Comparison of ENCODE assay signal across 33 cellular contexts in the genomic region with DNA sequence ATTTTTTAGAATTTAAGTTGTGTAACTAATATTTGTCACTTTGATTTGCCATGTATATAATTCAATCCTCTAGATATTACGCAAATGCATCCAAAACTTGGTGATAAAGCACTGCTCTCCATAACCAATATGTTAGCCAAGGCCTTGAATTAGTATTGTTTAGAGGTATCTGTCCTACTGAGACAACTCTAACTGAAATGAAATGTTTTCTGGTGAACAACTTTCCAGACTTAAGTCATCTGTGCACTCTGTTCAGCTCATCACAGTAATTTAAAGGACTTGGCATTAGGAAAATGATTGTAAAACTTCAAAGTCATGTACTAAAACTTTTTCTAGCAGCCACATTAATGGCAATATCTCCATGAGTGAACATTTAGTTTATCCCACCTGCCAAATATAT.
"Had no signal": no experiment of that assay in that cellular context is flagged by ENCODE, and none has a peak within 500 bp of the region (broad histone marks: within the 10 kb centered on the region; RNA-seq: fewer than 3 reads in every experiment).

No MANE protein-coding gene starts in this region.

- H3K36me3 ChIP-seq: ascending aorta, breast epithelium, cardiac muscle cell, colonic mucosa, esophagus squamous epithelium, gastrocnemius medialis, WERI-Rb-1 had no signal

- H3K9me3 Mint-ChIP-seq: activated B cell treated with CpG ODN at 0.5 μM for 24 hours, brain had no signal

- H3K4me1 Mint-ChIP-seq: activated B cell treated with CpG ODN at 0.5 μM for 24 hours; activated CD8-positive, alpha-beta memory T cell treated with anti-CD3 and anti-CD28 coated beads, Interleukin-2, amount 10 ng/mL, durations not matched to agents 7 days and 5 days; activated naive CD8-positive, alpha-beta T cell treated with anti-CD3 and anti-CD28 coated beads, Interleukin-2, amount 10 ng/mL, durations not matched to agents 7 days and 5 days; brain had no signal

- H3K27ac Mint-ChIP-seq: activated B cell treated with CpG ODN at 0.5 μM for 24 hours; activated CD8-positive, alpha-beta memory T cell treated with anti-CD3 and anti-CD28 coated beads, Interleukin-2, amount 10 ng/mL, durations not matched to agents 7 days and 5 days; activated CD8-positive, alpha-beta T cell treated with anti-CD3 and anti-CD28 coated beads, Interleukin-2, amount 10 ng/mL, durations not matched to agents 7 days and 5 days; activated naive CD4-positive, alpha-beta T cell treated with anti-CD3 and anti-CD28 coated beads for 36 hours; activated naive CD4-positive, alpha-beta T cell treated with anti-CD3 and anti-CD28 coated beads, Interleukin-2, amount 50 U/mL, for 72 hours; activated naive CD8-positive, alpha-beta T cell treated with anti-CD3 and anti-CD28 coated beads, Interleukin-2, amount 10 ng/mL, durations not matched to agents 7 days and 5 days; activated T-helper 1 cell treated with anti-CD3 and anti-CD28 coated beads, Interleukin-12 subunit alpha, Interleukin-12 subunit beta, Interleukin-2, Interleukin-4 antibody, amounts not matched to agents 30 ng/mL and 10 ng/mL and 1 ng/mL, durations not matched to agents 14 hours and 24 hours and 36 hours; activated T-helper 2 cell treated with anti-CD3 and anti-CD28 coated beads, Interferon-gamma antibody, Interleukin-2, Interleukin-4, amounts not matched to agents 10 μg/mL and 5 μg/mL and 100 μg/mL, durations not matched to agents 14 hours and 24 hours and 36 hours; T-helper 17 cell; T-helper 2 cell treated with Interferon-gamma antibody and Interleukin-4, amounts not matched to agents 5 μg/mL and 100 μg/mL, for 36 hours had no signal

- H3K27me3 ChIP-seq: ascending aorta, breast epithelium, cardiac muscle cell, colonic mucosa, esophagus squamous epithelium, gastrocnemius medialis had no signal

- H3K4me3 ChIP-seq: ascending aorta, breast epithelium, cardiac muscle cell, colonic mucosa, esophagus squamous epithelium, gastrocnemius medialis had no signal

- H3K4me1 ChIP-seq: ascending aorta, breast epithelium had no signal

- DNase-seq: activated B cell treated with CpG ODN at 0.5 μM for 24 hours; activated CD4-positive, alpha-beta T cell treated with anti-CD3 and anti-CD28 coated beads for 48 hours; activated CD4-positive, alpha-beta T cell treated with anti-CD3 and anti-CD28 coated beads, Interleukin-2, amount 50 U/mL, for 1 hour; activated CD4-positive, alpha-beta T cell treated with anti-CD3 and anti-CD28 coated beads, Interleukin-2, amount 50 U/mL, for 48 hours; activated CD8-positive, alpha-beta memory T cell treated with anti-CD3 and anti-CD28 coated beads, Interleukin-2, amount 10 ng/mL, durations not matched to agents 7 days and 5 days; activated CD8-positive, alpha-beta memory T cell treated with anti-CD3 and anti-CD28 coated beads, Interleukin-2, amount 50 U/mL, for 4 hours; activated CD8-positive, alpha-beta T cell treated with anti-CD3 and anti-CD28 coated beads, Interleukin-2, amount 10 ng/mL, durations not matched to agents 7 days and 5 days; activated effector memory CD4-positive, alpha-beta T cell treated with anti-CD3 and anti-CD28 coated beads, Interleukin-2, amount 50 U/mL, for 16 hours; activated naive CD4-positive, alpha-beta T cell treated with anti-CD3 and anti-CD28 coated beads for 36 hours; activated naive CD8-positive, alpha-beta T cell treated with anti-CD3 and anti-CD28 coated beads, Interleukin-2, amount 10 ng/mL, durations not matched to agents 7 days and 5 days; activated T-cell treated with anti-CD3 and anti-CD28 coated beads, Interleukin-2, amount 50 U/mL, for 1 hour; activated T-cell treated with anti-CD3 and anti-CD28 coated beads, Interleukin-2, amount 50 U/mL, for 48 hours; central memory CD4-positive, alpha-beta T cell; cerebellar nuclear complex; colonic mucosa; effector CD8-positive, alpha-beta T cell; esophagus squamous epithelium; foreskin fibroblast; gastrocnemius medialis; T-helper 1 cell; T-helper 17 cell; T1000; WERI-Rb-1 had no signal

- ATAC-seq: activated CD4-positive, CD25-positive, alpha-beta regulatory T cell treated with anti-CD3 and anti-CD28 coated beads, Interleukin-2, amount 50 U/mL, for 24 hours; activated CD8-positive, alpha-beta memory T cell treated with anti-CD3 and anti-CD28 coated beads, Interleukin-2, amount 10 ng/mL, durations not matched to agents 7 days and 5 days; activated CD8-positive, alpha-beta T cell treated with anti-CD3 and anti-CD28 coated beads, Interleukin-2, amount 10 ng/mL, durations not matched to agents 7 days and 5 days; activated naive CD4-positive, alpha-beta T cell treated with anti-CD3 and anti-CD28 coated beads, Interleukin-2, amount 50 U/mL, for 72 hours; gastrocnemius medialis; T-helper 17 cell had no signal

- H3K27ac ChIP-seq: ascending aorta, breast epithelium, cardiac muscle cell, epithelial cell of prostate, gastrocnemius medialis, WERI-Rb-1 had no signal

- H3K9me3 ChIP-seq: ascending aorta, breast epithelium, colonic mucosa, esophagus squamous epithelium, gastrocnemius medialis had no signal

- H3K36me3 Mint-ChIP-seq: activated CD8-positive, alpha-beta memory T cell treated with anti-CD3 and anti-CD28 coated beads, Interleukin-2, amount 10 ng/mL, durations not matched to agents 7 days and 5 days; brain had no signal

- H3K4me3 Mint-ChIP-seq: activated B cell treated with CpG ODN at 0.5 μM for 24 hours; activated CD8-positive, alpha-beta memory T cell treated with anti-CD3 and anti-CD28 coated beads, Interleukin-2, amount 10 ng/mL, durations not matched to agents 7 days and 5 days; activated CD8-positive, alpha-beta T cell treated with anti-CD3 and anti-CD28 coated beads, Interleukin-2, amount 10 ng/mL, durations not matched to agents 7 days and 5 days; activated naive CD4-positive, alpha-beta T cell treated with anti-CD3 and anti-CD28 coated beads for 36 hours; activated naive CD8-positive, alpha-beta T cell treated with anti-CD3 and anti-CD28 coated beads, Interleukin-2, amount 10 ng/mL, durations not matched to agents 7 days and 5 days; activated T-helper 1 cell treated with anti-CD3 and anti-CD28 coated beads, Interleukin-12 subunit alpha, Interleukin-12 subunit beta, Interleukin-2, Interleukin-4 antibody, amounts not matched to agents 30 ng/mL and 10 ng/mL and 1 ng/mL, durations not matched to agents 14 hours and 24 hours and 36 hours; brain; T-helper 17 cell; T-helper 2 cell treated with Interferon-gamma antibody and Interleukin-4, amounts not matched to agents 5 μg/mL and 100 μg/mL, for 36 hours had no signal

- H3K27me3 Mint-ChIP-seq: activated B cell treated with CpG ODN at 0.5 μM for 24 hours; activated CD8-positive, alpha-beta memory T cell treated with anti-CD3 and anti-CD28 coated beads, Interleukin-2, amount 10 ng/mL, durations not matched to agents 7 days and 5 days; activated naive CD8-positive, alpha-beta T cell treated with anti-CD3 and anti-CD28 coated beads, Interleukin-2, amount 10 ng/mL, durations not matched to agents 7 days and 5 days; T-helper 17 cell had no signal
